In genomic region chr12:122029620-122030426, GRCh38 we compare ENCODE assay signal across 13 cellular contexts. TPM values are rescaled to one million over a fixed set of nuclear protein-coding genes. Genes with fewer than 3 reads are reported as not detected.
DNase-seq lines count a peak whose midpoint lies in the region; ATAC-seq and TF ChIP-seq lines count a peak whose summit lies in the region.
"Had no signal": no experiment of that assay in that cellular context is flagged by ENCODE, and none has a peak within 500 bp of the region (broad histone marks: within the 10 kb centered on the region; RNA-seq: fewer than 3 reads in every experiment).

No MANE protein-coding gene starts in this region.

- peak overlapping the region; percentile 31 for H3K9ac ChIP-seq in skeletal muscle satellite cell (ENCODE audit: low read depth, low read length)
- H3K9ac ChIP-seq in GM23248: no peak overlapping the region

- H3K4me3 ChIP-seq in adrenal gland: no peak overlapping the region
- peak overlapping the region; percentile 12 for H3K4me3 ChIP-seq in skeletal muscle satellite cell (ENCODE audit: low read length)
- H3K4me3 ChIP-seq in GM23248: no peak overlapping the region
- H3K4me3 ChIP-seq: gastroesophageal sphincter, Peyer's patch had no signal

- H3K27me3 ChIP-seq in adrenal gland: no peaks in the 10 kb centered on the region
- H3K27me3 ChIP-seq in skeletal muscle satellite cell (ENCODE audit: control insufficient read depth, insufficient read depth, low read length): no peaks in the 10 kb centered on the region
- no peaks in the 10 kb centered on the region for H3K27me3 ChIP-seq in GM23248 (replicated peaks; ENCODE audit: insufficient read depth)
- H3K27me3 ChIP-seq: gastroesophageal sphincter, Peyer's patch had no signal

- peak overlapping the region; percentile 31 to 84 (median 55) for H3K27ac ChIP-seq in adrenal gland
- no peak overlapping the region for H3K27ac ChIP-seq in GM23248
- H3K27ac ChIP-seq: gastroesophageal sphincter, Peyer's patch had no signal

- no peak overlapping the region for H2AFZ ChIP-seq in GM23248

- WGBS in adrenal gland, 4 donors: 43 to 52% (median 47%) methylated on average over 9 to 28 of the region's 28 CpGs
- 93% methylated on average over 27 to 28 of the region's 28 CpGs for WGBS in GM23248 (ENCODE audit: low coverage in 1 of 2, low lambda C conversion rate in 2 of 2, missing lambda C conversion rate in 2 of 2), 2 experiments

- no peak for TF ChIP-seq CTCF in adrenal gland (IDR thresholded peaks at IDR 0.05)

- TF ChIP-seq POLR2A in adrenal gland (IDR thresholded peaks at IDR 0.05): peak in 1 of 2 donors; percentile 40

- in situ Hi-C loops in GM23248 (cut with MboI): no loop called here

- intact Hi-C loops in adrenal gland (cut with DNase I) (no loop called here), left ventricle myocardium superior (cut with micrococcal nuclease) (no loop called here)

- H3K9me2 ChIP-seq in GM23248 (ENCODE audit: insufficient read depth): no peaks in the 10 kb centered on the region

- H3K4me1 ChIP-seq in adrenal gland (replicated peaks in 1 of 2) (peaks cover 14 to 29% of the 10 kb centered on the region in 2 donors), skeletal muscle satellite cell (ENCODE audit: control insufficient read depth, insufficient read depth, low read length) (peaks cover 37% of the 10 kb centered on the region), GM23248 (ENCODE audit: insufficient read depth) (no peaks in the 10 kb centered on the region)
- H3K4me1 ChIP-seq: Peyer's patch had no signal

- DNase-seq in adrenal gland (peak; percentile 83 to 95 (median 92)), left ventricle myocardium superior (peak; percentile 69), GM23248 (no peak), NCI-H2171 (lab: John Stamatoyannopoulos, UW) (no peak), NCI-H2081 (lab: John Stamatoyannopoulos, UW) (no peak)
- DNase-seq: COR-L47, midbrain, NCI-H2029 treated with DMSO at 0.1 percent for 48 hours had no signal

- H3K36me3 ChIP-seq in adrenal gland (replicated peaks in 1 of 2) (no peaks in the 10 kb centered on the region), skeletal muscle satellite cell (ENCODE audit: insufficient read depth, low read length) (no peaks in the 10 kb centered on the region), GM23248 (ENCODE audit: low read depth) (no peaks in the 10 kb centered on the region)
- H3K36me3 ChIP-seq: Peyer's patch had no signal

- ATAC-seq in GM18867 (IDR thresholded peaks at IDR 0.05; ENCODE audit: unreplicated experiment) (peak; percentile 12), left ventricle myocardium superior (peak; percentile 75), HG03571 (IDR thresholded peaks at IDR 0.05; ENCODE audit: unreplicated experiment) (no peak)
- ATAC-seq: gastroesophageal sphincter had no signal

- no peaks in the 10 kb centered on the region for H4K20me1 ChIP-seq in GM23248 (ENCODE audit: insufficient read depth)

- H3K9me3 ChIP-seq in adrenal gland (replicated peaks in 1 of 3): no peaks in the 10 kb centered on the region
- no peaks in the 10 kb centered on the region for H3K9me3 ChIP-seq in skeletal muscle satellite cell (replicated peaks; ENCODE audit: low read length)
- no peaks in the 10 kb centered on the region for H3K9me3 ChIP-seq in GM23248 (ENCODE audit: low read depth)
- H3K9me3 ChIP-seq: gastroesophageal sphincter, Peyer's patch had no signal

- no peaks in the 10 kb centered on the region for H3F3A ChIP-seq in GM23248 (ENCODE audit: insufficient read depth)

- H3K79me2 ChIP-seq in GM23248 (ENCODE audit: insufficient read depth): peaks cover 8% of the 10 kb centered on the region; the same call in 1 of the 2 replicates

- H3K4me2 ChIP-seq in skeletal muscle satellite cell (ENCODE audit: low read length) (peak overlapping the region; percentile 65), GM23248 (ENCODE audit: unreplicated experiment) (no peak overlapping the region)

RNA-seq across cellular contexts. Expression of gene BCL7A, which starts 8.1 kb away (rescaled TPM):
- total RNA-seq in adrenal gland: 10 to 100 TPM in 1 of 8 donors, 1 to 10 TPM in 7; 3.9 to 11.5 (median 5.1) TPM
- 1 to 10 TPM; 1.6 to 4.6 (median 2.3) TPM for polyA plus RNA-seq in adrenal gland
- total RNA-seq in left ventricle myocardium superior: 17.5 TPM
- 2.8 and 3.0 TPM in 2 replicates for total RNA-seq in skeletal muscle satellite cell (2012; rRNA removed)
- total RNA-seq in GM23248 (2014; rRNA removed; shearing (Covaris generic)): 3.4 and 4.2 TPM in 2 replicates
- 2.7 and 3.0 TPM in 2 replicates for polyA plus RNA-seq in GM23248 (2016; fragmentation: Nextera tagmentation; extraction: Ambion mirVana)

RNA-seq across cellular contexts. Expression of gene MLXIP, which starts 48.7 kb away (rescaled TPM):
- total RNA-seq in adrenal gland (10 to 100 TPM; 29.5 to 79.1 (median 42.3) TPM), left ventricle myocardium superior (30.2 TPM)
- polyA plus RNA-seq in adrenal gland (10 to 100 TPM; 29.1 to 98.1 (median 29.3) TPM), GM23248 (2016; fragmentation: Nextera tagmentation; extraction: Ambion mirVana) (7.4 and 7.5 TPM in 2 replicates)
- total RNA-seq in skeletal muscle satellite cell (2012; rRNA removed): 12.0 and 17.0 TPM in 2 replicates
- total RNA-seq in GM23248 (2014; rRNA removed; shearing (Covaris generic)): 6.4 and 7.1 TPM in 2 replicates

Comparison
In these comparisons a context has a peak if more than half of its experiments do, and no peak if none do; other contexts are left out.
1. DNase-seq: peak in adrenal gland (7 of 7) and left ventricle myocardium superior (single experiment); none in GM23248 (single experiment), NCI-H2171 (single experiment) and NCI-H2081 (0 of 2).